ENCODE assay signal across 13 cellular contexts in the genomic region with DNA sequence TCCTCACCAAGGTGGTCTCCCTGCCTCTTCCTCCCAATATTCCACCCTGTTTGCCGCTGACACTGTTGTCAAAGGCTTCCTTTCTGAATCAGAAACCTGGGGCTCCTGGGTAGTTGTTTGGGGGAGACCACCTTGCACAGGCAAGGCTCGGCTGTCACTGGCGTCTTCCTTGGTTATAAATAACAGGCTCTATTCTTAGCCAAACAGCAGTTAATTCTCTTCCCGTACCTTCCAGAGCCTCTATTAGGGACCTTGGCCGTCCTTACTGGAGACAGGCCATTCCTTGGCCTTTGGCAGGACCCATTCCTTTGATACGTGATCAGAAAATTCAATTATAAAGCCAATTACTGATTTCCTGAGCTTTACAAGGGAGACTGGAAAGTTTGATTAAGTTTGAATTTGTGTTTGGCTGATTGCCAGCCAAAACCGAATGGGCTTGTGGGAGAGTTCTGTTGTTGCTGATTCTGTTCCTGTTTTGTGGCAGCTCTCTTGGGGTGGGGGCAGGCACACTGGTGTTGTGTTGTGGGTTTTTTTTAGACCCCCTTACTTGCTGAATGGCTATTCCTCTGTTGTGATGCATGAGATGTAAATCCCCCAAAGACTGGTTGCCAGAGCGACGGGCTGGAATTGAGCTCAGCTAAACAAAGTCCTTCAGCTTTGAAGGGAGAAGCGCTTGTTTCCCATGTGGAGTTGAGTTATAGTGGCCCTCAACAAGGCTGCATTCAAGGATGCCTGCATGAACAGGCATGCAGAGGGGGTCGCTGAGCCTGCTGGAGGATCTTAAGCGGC.
DNase-seq lines count a peak whose midpoint lies in the region; ATAC-seq and TF ChIP-seq lines count a peak whose summit lies in the region.
"Had no signal": no experiment of that assay in that cellular context is flagged by ENCODE, and none has a peak within 500 bp of the region (broad histone marks: within the 10 kb centered on the region; RNA-seq: fewer than 3 reads in every experiment).

No MANE protein-coding gene starts in this region.

- H3K4me3 Mint-ChIP-seq in CD14-positive monocyte (peak overlapping the region; percentile 6 to 16), T-helper 17 cell (no peak overlapping the region)
- H3K4me3 Mint-ChIP-seq: activated CD8-positive, alpha-beta T cell treated with anti-CD3 and anti-CD28 coated beads, Interleukin-2, amount 10 ng/mL, durations not matched to agents 7 days and 5 days had no signal

- intact Hi-C loops in CD14-positive monocyte (cut with micrococcal nuclease) (loop anchor here in 1 of 2 donors (10.0 kb wide), 1 partner anchor 261 kb away; no protein-coding TSS in a partner anchor), left ventricle myocardium inferior (cut with micrococcal nuclease) (no loop called here)

- H3K4me3 ChIP-seq in left ventricle myocardium inferior, result no peak overlapping the region
- H3K4me3 ChIP-seq in neuronal stem cell (ENCODE audit: low read length in 2 of 2), result no peak overlapping the region

- H3K79me1 ChIP-seq in neuronal stem cell (ENCODE audit: low read depth, low read length), result peaks cover 1% of the 10 kb centered on the region

- DNase-seq in CD14-positive monocyte (ENCODE audit: low spot score), result no peak
- no peak for DNase-seq in T-helper 17 cell
- DNase-seq in left ventricle myocardium inferior, result no peak
- DNase-seq in neuronal stem cell (ENCODE audit: low spot score), result no peak
- DNase-seq in LoVo (ENCODE audit: low spot score), result no peak
- DNase-seq in DMS53 treated with DMSO at 0.1 percent for 48 hours (lab: John Stamatoyannopoulos, UW; ENCODE audit: unreplicated experiment), result no peak
- DNase-seq: activated CD8-positive, alpha-beta T cell treated with anti-CD3 and anti-CD28 coated beads, Interleukin-2, amount 10 ng/mL, durations not matched to agents 7 days and 5 days; activated effector memory CD4-positive, alpha-beta T cell treated with anti-CD3 and anti-CD28 coated beads, Interleukin-2, amount 50 U/mL, for 16 hours; DND-41; NCI-H1417 had no signal

- peaks cover 0 to 3% (median 2%) of the 10 kb centered on the region in 3 donors for H3K27me3 Mint-ChIP-seq in CD14-positive monocyte (ENCODE audit: low read depth in 3 of 3)
- H3K27me3 Mint-ChIP-seq in T-helper 17 cell, result no peaks in the 10 kb centered on the region

- H3K4me1 ChIP-seq in left ventricle myocardium inferior, result peaks cover 60% of the 10 kb centered on the region
- H3K4me1 ChIP-seq in neuronal stem cell (ENCODE audit: control insufficient read depth in 2 of 2, insufficient read depth in 1 of 2, low read depth in 1 of 2, low read length in 2 of 2), result peaks cover 32 to 46% of the 10 kb centered on the region in 2 donors
- H3K4me1 ChIP-seq: parathyroid adenoma had no signal

- H3K27me3 ChIP-seq in left ventricle myocardium inferior (ENCODE audit: low read depth), result no peaks in the 10 kb centered on the region
- no peaks in the 10 kb centered on the region for H3K27me3 ChIP-seq in neuronal stem cell (ENCODE audit: control insufficient read depth in 3 of 3, insufficient read depth in 3 of 3, low read depth in 1 of 3, low read length in 3 of 3)

- H3K4ac ChIP-seq in neuronal stem cell (ENCODE audit: low read length), result no peak overlapping the region

- TF ChIP-seq CTCF in CD14-positive monocyte (IDR thresholded peaks at IDR 0.05) (no peak), left ventricle myocardium inferior (IDR thresholded peaks at IDR 0.05; ENCODE audit: borderline replicate concordance) (no peak)

- H2BK15ac ChIP-seq in neuronal stem cell (ENCODE audit: low read length), result no peak overlapping the region

- H2AFZ ChIP-seq in neuronal stem cell (ENCODE audit: low read length), result peak overlapping the region; percentile 65
- H2AFZ ChIP-seq: parathyroid adenoma had no signal

- H3K14ac ChIP-seq in neuronal stem cell (ENCODE audit: low read length), result no peak overlapping the region

- no peak overlapping the region for H3K9ac ChIP-seq in neuronal stem cell (ENCODE audit: low read depth, low read length, poor library complexity)
- H3K9ac ChIP-seq: parathyroid adenoma had no signal

- H3K9me3 ChIP-seq in T-helper 17 cell (ENCODE audit: control insufficient read depth, low read length, poor library complexity, severe bottlenecking) (no peaks in the 10 kb centered on the region), left ventricle myocardium inferior (replicated peaks) (no peaks in the 10 kb centered on the region), neuronal stem cell (replicated peaks in 1 of 2; ENCODE audit: control insufficient read depth in 2 of 2, insufficient read depth in 1 of 2, low read depth in 1 of 2, low read length in 2 of 2) (no peaks in the 10 kb centered on the region)

- peak overlapping the region; percentile 73 for H3K27ac ChIP-seq in left ventricle myocardium inferior (replicated peaks)
- H3K27ac ChIP-seq in neuronal stem cell (replicated peaks; ENCODE audit: low read length), result peak overlapping the region; percentile 60
- H3K27ac ChIP-seq: parathyroid adenoma had no signal

- H2BK12ac ChIP-seq in neuronal stem cell (ENCODE audit: low read length), result no peak overlapping the region

- no peak overlapping the region for H4K8ac ChIP-seq in neuronal stem cell (ENCODE audit: low read depth, low read length)

- peak overlapping the region; percentile 12 for H2AK5ac ChIP-seq in neuronal stem cell (ENCODE audit: low read depth, low read length)

- H3K36me3 Mint-ChIP-seq in CD14-positive monocyte (no peaks in the 10 kb centered on the region), T-helper 17 cell (ENCODE audit: low read depth) (no peaks in the 10 kb centered on the region)

- peaks cover 45% of the 10 kb centered on the region for H3K4me1 Mint-ChIP-seq in CD14-positive monocyte
- peaks cover 5% of the 10 kb centered on the region for H3K4me1 Mint-ChIP-seq in T-helper 17 cell

- H3K18ac ChIP-seq in neuronal stem cell (ENCODE audit: low read length), result peak overlapping the region; percentile 44

- H3K36me3 ChIP-seq in left ventricle myocardium inferior (no peaks in the 10 kb centered on the region), neuronal stem cell (replicated peaks in 1 of 2; ENCODE audit: control insufficient read depth in 2 of 2, insufficient read depth in 2 of 2, low read length in 2 of 2) (no peaks in the 10 kb centered on the region)

- H2BK120ac ChIP-seq in neuronal stem cell (ENCODE audit: low read depth, low read length), result no peak overlapping the region

- peaks cover 0 to 3% (median 0%) of the 10 kb centered on the region in 7 donors for H3K9me3 Mint-ChIP-seq in CD14-positive monocyte

- no CpG with 5 or more reads among the region's 12 CpGs for WGBS in neuronal stem cell (ENCODE audit: extremely low coverage in 2 of 2, insufficient read length in 2 of 2, insufficient replicate concordance in 1 of 2), 2 donors

- no peak overlapping the region for H3K23ac ChIP-seq in neuronal stem cell (ENCODE audit: low read depth, low read length, poor library complexity)

- H3K4me2 ChIP-seq in neuronal stem cell (ENCODE audit: insufficient read depth, low read length, poor library complexity, severe bottlenecking), result no peak overlapping the region

- peak overlapping the region in 2 of 7 donors; percentile 22 to 68 for H3K27ac Mint-ChIP-seq in CD14-positive monocyte
- peak overlapping the region; percentile 49 for H3K27ac Mint-ChIP-seq in T-helper 17 cell
- H3K27ac Mint-ChIP-seq: activated CD8-positive, alpha-beta T cell treated with anti-CD3 and anti-CD28 coated beads, Interleukin-2, amount 10 ng/mL, durations not matched to agents 7 days and 5 days had no signal

- no peak for ATAC-seq in T-helper 17 cell
- no peak for ATAC-seq in HG02642 (IDR thresholded peaks at IDR 0.05; ENCODE audit: poor library complexity, unreplicated experiment)
- ATAC-seq in HG03354 (IDR thresholded peaks at IDR 0.05; ENCODE audit: poor library complexity, severe bottlenecking, unreplicated experiment), result no peak
- ATAC-seq: activated CD8-positive, alpha-beta T cell treated with anti-CD3 and anti-CD28 coated beads, Interleukin-2, amount 10 ng/mL, durations not matched to agents 7 days and 5 days had no signal

- no peak overlapping the region for H4K91ac ChIP-seq in neuronal stem cell (ENCODE audit: low read depth, low read length, poor library complexity)

- H2BK5ac ChIP-seq in neuronal stem cell (ENCODE audit: low read length), result no peak overlapping the region
